ENCODE assay signal across 1 cellular context in genomic region chr9:124940894-124941688, GRCh38.
A peak's percentile ranks its signal among the peaks of the same experiment; 100 is the strongest.
TF ChIP-seq lines count a peak whose summit lies in the region.

GOLGA1 (minus strand) TSS chr9:124941083; CDS start chr9:124938711, 2,372 bp downstream.

TF ChIP-seq in H1, 55 proteins besides CTCF, POLR2A, EP300 and RAD21:
- TF ChIP-seq SRF (IDR thresholded peaks at IDR 0.05; ENCODE audit: low read depth, low read length) (peak; percentile 80), GABPA (IDR thresholded peaks at IDR 0.05; ENCODE audit: borderline replicate concordance, insufficient read depth, low read length) (peak; percentile 93), TAF1 (IDR thresholded peaks at IDR 0.05; ENCODE audit: low read depth, low read length) (peak; percentile 72), ZNF274 (IDR thresholded peaks at IDR 0.05; ENCODE audit: borderline replicate concordance, extremely low read depth, low read length) (no peak), NRF1 (IDR thresholded peaks at IDR 0.05; ENCODE audit: low read depth, low read length) (peak; percentile 93), CEBPB (IDR thresholded peaks at IDR 0.05; ENCODE audit: low read depth, low read length) (no peak), KDM5A (IDR thresholded peaks at IDR 0.05; ENCODE audit: low read length) (peak; percentile 40; the same call in 1 of the 2 replicates), SIN3A (conservative IDR thresholded peaks at IDR 0.05 in 1 of 2, IDR thresholded peaks at IDR 0.05 in 1 of 2; ENCODE audit: low read depth in 1 of 2, low read length in 2 of 2) (peak; percentile 4 to 54; a peak in 3 of 4 replicates), KDM4A (IDR thresholded peaks at IDR 0.05; ENCODE audit: low read depth, low read length, severe bottlenecking) (peak; percentile 94), MAX (IDR thresholded peaks at IDR 0.05) (peak; percentile 78), TBP (IDR thresholded peaks at IDR 0.05; ENCODE audit: low read depth, low read length) (peak; percentile 57; the same call in 1 of the 2 replicates), POLR2AphosphoS5 (IDR thresholded peaks at IDR 0.05; ENCODE audit: low read depth, low read length) (peak; percentile 43; the same call in 1 of the 2 replicates), USF2 (IDR thresholded peaks at IDR 0.05; ENCODE audit: low read length) (0 out of 2 replicates have a peak, but pooled peaks have one; percentile 2), CHD2 (IDR thresholded peaks at IDR 0.05; ENCODE audit: low read length) (peak; percentile 54; the same call in 1 of the 2 replicates), TCF12 (IDR thresholded peaks at IDR 0.05; ENCODE audit: low read depth, low read length) (0 out of 2 replicates have a peak, but pooled peaks have one; percentile 45), HDAC2 (IDR thresholded peaks at IDR 0.05; ENCODE audit: borderline replicate concordance in 1 of 2, low read depth in 2 of 2, low read length in 2 of 2) (no peak), ATF3 (IDR thresholded peaks at IDR 0.05; ENCODE audit: insufficient read depth, low read depth, low read length) (peak; percentile 84), ASH2L (IDR thresholded peaks at IDR 0.05; ENCODE audit: low read length) (peak; percentile 77), HDAC6 (IDR thresholded peaks at IDR 0.05; ENCODE audit: low read depth, low read length) (no peak), CREB1 (IDR thresholded peaks at IDR 0.05) (peak; percentile 98), PHF8 (conservative IDR thresholded peaks at IDR 0.05; ENCODE audit: low read depth, low read length) (peak; percentile 52), BRCA1 (IDR thresholded peaks at IDR 0.05; ENCODE audit: low read depth, low read length) (no peak; the same call in 1 of the 2 replicates)
